Comparison of ENCODE assay signal across 23 cellular contexts in the genomic region with DNA sequence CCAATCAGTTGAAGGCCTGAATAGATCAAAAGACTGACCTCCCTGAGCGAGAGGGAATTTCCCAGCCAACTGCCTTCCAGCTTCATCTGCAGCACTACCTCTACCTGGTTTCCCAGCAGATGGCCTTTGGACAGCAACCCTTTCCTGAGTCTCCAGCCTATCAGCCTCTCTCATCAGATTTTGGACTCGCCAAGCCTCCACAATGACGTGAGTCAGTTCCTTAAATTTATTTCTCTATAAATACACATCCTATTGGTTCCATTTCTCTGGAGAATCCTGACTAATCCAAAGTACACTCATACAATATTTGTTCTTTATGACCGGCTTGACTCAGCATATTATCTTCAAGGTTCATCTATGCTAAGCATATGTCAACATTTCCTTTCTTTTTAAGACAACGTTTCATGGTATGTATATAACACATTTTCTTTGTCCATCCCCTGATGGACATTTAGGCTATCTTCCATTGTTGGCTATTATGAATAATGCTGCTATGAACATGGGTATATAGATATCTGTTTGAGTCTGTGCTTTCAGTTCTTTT.
"Had no signal": no experiment of that assay in that cellular context is flagged by ENCODE, and none has a peak within 500 bp of the region (broad histone marks: within the 10 kb centered on the region; RNA-seq: fewer than 3 reads in every experiment).

No MANE protein-coding gene starts in this region.

- H3K4me3 ChIP-seq: PC-9 had no signal

- H2AFZ ChIP-seq: PC-9 had no signal

- H3K27me3 Mint-ChIP-seq: activated CD4-positive, alpha-beta memory T cell treated with anti-CD3 and anti-CD28 coated beads for 36 hours; activated naive CD8-positive, alpha-beta T cell; central memory CD8-positive, alpha-beta T cell had no signal

- H3K27ac ChIP-seq: PC-9, VCaP had no signal

- DNase-seq: activated CD4-positive, alpha-beta memory T cell treated with anti-CD3 and anti-CD28 coated beads for 36 hours; activated CD4-positive, alpha-beta T cell treated with anti-CD3 and anti-CD28 coated beads, Interleukin-2, amount 10 ng/mL, durations not matched to agents 7 days and 5 days; activated CD4-positive, CD25-positive, alpha-beta regulatory T cell; activated CD8-positive, alpha-beta memory T cell treated with anti-CD3 and anti-CD28 coated beads for 24 hours; activated effector memory CD4-positive, alpha-beta T cell treated with anti-CD3 and anti-CD28 coated beads, Interleukin-2, amount 50 U/mL, for 16 hours; activated naive CD4-positive, alpha-beta T cell treated with Interleukin-2 at 50 U/mL for 16 hours; activated T-cell treated with anti-CD3 and anti-CD28 coated beads, Interleukin-2, amount 50 U/mL, for 4 hours; amygdala; Karpas-422; NCI-H146; NCI-H187 treated with DMSO at 0.1 percent for 48 hours; NCI-H2081 treated with DMSO at 0.1 percent for 48 hours; NCI-H446; NCI-H524; PC-9; Right ventricle myocardium superior; RPMI8226; T-helper 2 cell; T1000 had no signal

- H3K4me1 Mint-ChIP-seq: activated CD4-positive, alpha-beta T cell treated with anti-CD3 and anti-CD28 coated beads, Interleukin-2, amount 10 ng/mL, durations not matched to agents 7 days and 5 days; central memory CD8-positive, alpha-beta T cell had no signal

- H3K36me3 Mint-ChIP-seq: activated CD4-positive, alpha-beta memory T cell treated with anti-CD3 and anti-CD28 coated beads for 36 hours; activated naive CD8-positive, alpha-beta T cell; brain had no signal

- H3K9me3 Mint-ChIP-seq: activated CD4-positive, alpha-beta T cell treated with anti-CD3 and anti-CD28 coated beads, Interleukin-2, amount 10 ng/mL, durations not matched to agents 7 days and 5 days; brain; central memory CD8-positive, alpha-beta T cell had no signal

- H3K4me2 ChIP-seq: PC-9 had no signal

- ATAC-seq: activated T-cell treated with anti-CD3 and anti-CD28 coated beads, Interleukin-2, amount 50 U/mL, for 4 hours had no signal

- H3K4me3 Mint-ChIP-seq: activated CD4-positive, alpha-beta memory T cell treated with anti-CD3 and anti-CD28 coated beads for 36 hours; activated CD4-positive, alpha-beta T cell treated with anti-CD3 and anti-CD28 coated beads, Interleukin-2, amount 10 ng/mL, durations not matched to agents 7 days and 5 days; activated naive CD8-positive, alpha-beta T cell; activated T-cell treated with anti-CD3 and anti-CD28 coated beads, Interleukin-2, amount 50 U/mL, for 4 hours; brain; central memory CD8-positive, alpha-beta T cell had no signal

- H3K27ac Mint-ChIP-seq: activated CD4-positive, alpha-beta memory T cell treated with anti-CD3 and anti-CD28 coated beads for 36 hours; activated CD4-positive, alpha-beta T cell treated with anti-CD3 and anti-CD28 coated beads, Interleukin-2, amount 10 ng/mL, durations not matched to agents 7 days and 5 days; activated naive CD8-positive, alpha-beta T cell; brain had no signal
